8 cellular contexts compared by ENCODE assay signal in genomic region chr10:3886666-3887251, GRCh38.
DNase-seq lines count a peak whose midpoint lies in the region; ATAC-seq and TF ChIP-seq lines count a peak whose summit lies in the region.

No MANE protein-coding gene starts in this region.

- TF ChIP-seq CTCF in foreskin fibroblast (IDR thresholded peaks at IDR 0.05; ENCODE audit: low read depth, low read length): no peak
- no peak for TF ChIP-seq CTCF in retinal pigment epithelial cell (conservative IDR thresholded peaks at IDR 0.05; ENCODE audit: low read depth, low read length)

- DNase-seq in GM04504 (ENCODE audit: low read depth) (peak; percentile 64), foreskin fibroblast (peak; percentile 89 to 90), retinal pigment epithelial cell (ENCODE audit: low read depth) (peak; percentile 83), COR-L47 (lab: John Stamatoyannopoulos, UW) (no peak), NK-92 (lab: John Stamatoyannopoulos, UW; ENCODE audit: unreplicated experiment) (no peak), C1 segment of cervical spinal cord (lab: John Stamatoyannopoulos, UW) (no peak)

- H3K4me3 ChIP-seq in foreskin fibroblast (ENCODE audit: low read depth in 1 of 2, low read length in 2 of 2) (no peak overlapping the region), retinal pigment epithelial cell (ENCODE audit: low read length) (no peak overlapping the region)

- peak; percentile 84 for ATAC-seq in SK-N-SH treated with all-trans-retinoic acid at 6 μM for 48 hours
- no peak for ATAC-seq in GM21381 (IDR thresholded peaks at IDR 0.05; ENCODE audit: unreplicated experiment)

TF ChIP-seq in SK-N-SH treated with all-trans-retinoic acid at 6 μM for 48 hours, 23 proteins besides CTCF, POLR2A, EP300 and RAD21:
- TF ChIP-seq ISL1 (CRISPR knock-in tag; IDR thresholded peaks at IDR 0.05) (peak; percentile 42), PATZ1 (CRISPR knock-in tag; IDR thresholded peaks at IDR 0.05; ENCODE audit: borderline replicate concordance) (no peak; the same call in 1 of the 2 replicates), ZNF8 (CRISPR knock-in tag; IDR thresholded peaks at IDR 0.05) (0 out of 2 replicates have a peak, but pooled peaks have one; percentile 43)

Comparison
In these comparisons a context has a peak if more than half of its experiments do, and no peak if none do; other contexts are left out.
1. DNase-seq: peak in GM04504 (single experiment), foreskin fibroblast (2 of 2) and retinal pigment epithelial cell (single experiment); none in COR-L47 (single experiment), NK-92 (single experiment) and C1 segment of cervical spinal cord (0 of 14).